8 cellular contexts compared by ENCODE assay signal in the genomic region with DNA sequence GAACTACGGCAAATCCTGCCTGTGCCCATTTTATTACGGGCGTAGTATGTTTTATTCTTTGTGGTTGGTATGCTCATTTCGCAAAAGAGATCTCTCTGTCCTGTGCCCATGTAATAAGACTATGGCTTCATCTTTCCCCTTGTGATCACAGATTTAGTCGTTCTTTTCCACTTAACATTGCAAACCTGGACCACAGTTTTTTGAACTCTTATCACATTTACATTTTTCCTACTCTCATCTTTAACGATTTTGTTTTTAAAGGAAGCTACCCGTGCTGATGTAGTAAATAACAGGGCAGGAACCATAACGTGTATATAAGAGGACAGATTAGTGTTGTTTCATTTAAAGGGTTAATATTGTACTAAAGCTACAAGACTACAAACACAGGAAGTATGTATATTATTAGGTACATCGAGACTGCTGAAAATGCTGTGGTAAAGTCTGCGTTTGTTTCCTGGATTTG. TPM values are rescaled to one million over a fixed set of nuclear protein-coding genes. Genes with fewer than 3 reads are reported as not detected.
DNase-seq lines count a peak whose midpoint lies in the region; ATAC-seq and TF ChIP-seq lines count a peak whose summit lies in the region.

No MANE protein-coding gene starts in this region.

- H3K79me2 ChIP-seq in ACC112 (ENCODE audit: control insufficient read depth, insufficient read depth, low read length, unreplicated experiment) (peaks cover 18% of the 10 kb centered on the region), smooth muscle cell (ENCODE audit: low read depth) (peaks cover 17% of the 10 kb centered on the region)

- in situ Hi-C loops in HAP-1 (cut with MboI; ENCODE audit: low sequenced_read_pairs): no loop called here

- intact Hi-C loops in activated B cell treated with CpG ODN at 0.5 μM for 24 hours (cut with micrococcal nuclease) (no loop called here), left ventricle myocardium superior (cut with micrococcal nuclease) (no loop called here)

- no peaks in the 10 kb centered on the region for H3K27me3 Mint-ChIP-seq in activated B cell treated with CpG ODN at 0.5 μM for 24 hours

- no peaks in the 10 kb centered on the region for H3K27me3 ChIP-seq in ACC112 (ENCODE audit: insufficient read depth, low read length)
- H3K27me3 ChIP-seq in HAP-1 (ENCODE audit: low read depth): no peaks in the 10 kb centered on the region
- H3K27me3 ChIP-seq in smooth muscle cell (ENCODE audit: low read depth): no peaks in the 10 kb centered on the region

- H3K9me3 ChIP-seq in HAP-1 (no peaks in the 10 kb centered on the region), smooth muscle cell (replicated peaks; ENCODE audit: low read depth) (no peaks in the 10 kb centered on the region)

- peak overlapping the region; percentile 91 for H3K4me2 ChIP-seq in smooth muscle cell

- peak overlapping the region; percentile 39 for H3K9ac ChIP-seq in smooth muscle cell (ENCODE audit: low read depth)

- no peaks in the 10 kb centered on the region for H3K36me3 ChIP-seq in ACC112 (ENCODE audit: insufficient read depth, low read length)
- H3K36me3 ChIP-seq in HAP-1 (replicated peaks): no peaks in the 10 kb centered on the region
- H3K36me3 ChIP-seq in smooth muscle cell (ENCODE audit: low read depth): no peaks in the 10 kb centered on the region

- DNase-seq in HAP-1 (ENCODE audit: low spot score in 2 of 2) (no peak), activated B cell treated with CpG ODN at 0.5 μM for 24 hours (no peak), left ventricle myocardium superior (no peak), smooth muscle cell (lab: John Stamatoyannopoulos, UW; ENCODE audit: unreplicated experiment) (no peak), germinal center (ENCODE audit: low spot score) (no peak)

- H3K4me3 Mint-ChIP-seq in activated B cell treated with CpG ODN at 0.5 μM for 24 hours: peak overlapping the region; percentile 98

- 2% methylated on average over 10 of the region's 10 CpGs for WGBS in smooth muscle cell (ENCODE audit: low lambda C conversion rate)

- peaks cover 48% of the 10 kb centered on the region for H3K4me1 Mint-ChIP-seq in activated B cell treated with CpG ODN at 0.5 μM for 24 hours

- CTCF ChIA-PET in activated B cell treated with CpG ODN at 0.5 μM for 24 hours (lab: Charles Lee): interaction anchor here (0.9 to 7.4 kb wide), 5 partner anchors 9 to 148 kb away, joined by 3 to 95 read pairs (median 3); no protein-coding TSS in a partner anchor

- TF ChIP-seq CTCF in activated B cell treated with CpG ODN at 0.5 μM for 24 hours (IDR thresholded peaks at IDR 0.05) (no peak), smooth muscle cell (IDR thresholded peaks at IDR 0.05; ENCODE audit: borderline replicate concordance, insufficient read depth, poor library complexity, severe bottlenecking) (no peak)

- H2AFZ ChIP-seq in ACC112 (ENCODE audit: low read length, unreplicated experiment): peak overlapping the region; percentile 96
- peak overlapping the region; percentile 95 for H2AFZ ChIP-seq in smooth muscle cell (ENCODE audit: low read depth)

- H4K20me1 ChIP-seq in smooth muscle cell (ENCODE audit: low read depth): peaks cover 14% of the 10 kb centered on the region

- H3F3A ChIP-seq in smooth muscle cell (ENCODE audit: low read depth): no peaks in the 10 kb centered on the region

- POLR2A ChIA-PET in activated B cell treated with CpG ODN at 0.5 μM for 24 hours (lab: Charles Lee): interaction anchor here (0.6 to 6.7 kb wide), 29 partner anchors 9 to 1269 kb away, joined by 3 to 272 read pairs (median 7); a partner anchor contains a TSS

- peak overlapping the region; percentile 47 for H3K27ac ChIP-seq in ACC112 (ENCODE audit: low read depth, low read length)
- peak overlapping the region; percentile 58 for H3K27ac ChIP-seq in smooth muscle cell (ENCODE audit: low read depth)

- H3K4me3 ChIP-seq in ACC112 (ENCODE audit: low read depth, low read length) (peak overlapping the region; percentile 83), HAP-1 (peak overlapping the region; percentile 62), smooth muscle cell (peak overlapping the region; percentile 82)

- H3K4me1 ChIP-seq in ACC112 (ENCODE audit: control insufficient read depth, insufficient read depth, low read length, unreplicated experiment): no peaks in the 10 kb centered on the region
- peaks cover 26% of the 10 kb centered on the region for H3K4me1 ChIP-seq in HAP-1
- H3K4me1 ChIP-seq in smooth muscle cell (ENCODE audit: low read depth): peaks cover 14% of the 10 kb centered on the region

- ATAC-seq in activated B cell treated with CpG ODN at 0.5 μM for 24 hours (ENCODE audit: low read depth): no peak
- ATAC-seq in left ventricle myocardium superior: peak; percentile 1
- no peak for ATAC-seq in HG02884 (IDR thresholded peaks at IDR 0.05; ENCODE audit: unreplicated experiment)
- ATAC-seq in GM18873 (IDR thresholded peaks at IDR 0.05; ENCODE audit: low FRiP score, unreplicated experiment): no peak

- H3K9me3 Mint-ChIP-seq in activated B cell treated with CpG ODN at 0.5 μM for 24 hours: no peaks in the 10 kb centered on the region

- peaks cover 20% of the 10 kb centered on the region for H3K36me3 Mint-ChIP-seq in activated B cell treated with CpG ODN at 0.5 μM for 24 hours (ENCODE audit: low read depth)

- peak overlapping the region; percentile 98 for H3K27ac Mint-ChIP-seq in activated B cell treated with CpG ODN at 0.5 μM for 24 hours

RNA-seq across cellular contexts. Expression of a gene that starts 3.1 kb away (rescaled TPM):
- total RNA-seq in activated B cell treated with CpG ODN at 0.5 μM for 24 hours: 310 and 314 TPM in 2 replicates
- total RNA-seq in left ventricle myocardium superior: 44.1 TPM
- total RNA-seq in smooth muscle cell: 61.0 and 62.0 TPM in 2 replicates
- 20.1 and 33.6 TPM in 2 replicates for polyA plus RNA-seq in smooth muscle cell
